ENCODE assay signal across 8 cellular contexts in the genomic region with DNA sequence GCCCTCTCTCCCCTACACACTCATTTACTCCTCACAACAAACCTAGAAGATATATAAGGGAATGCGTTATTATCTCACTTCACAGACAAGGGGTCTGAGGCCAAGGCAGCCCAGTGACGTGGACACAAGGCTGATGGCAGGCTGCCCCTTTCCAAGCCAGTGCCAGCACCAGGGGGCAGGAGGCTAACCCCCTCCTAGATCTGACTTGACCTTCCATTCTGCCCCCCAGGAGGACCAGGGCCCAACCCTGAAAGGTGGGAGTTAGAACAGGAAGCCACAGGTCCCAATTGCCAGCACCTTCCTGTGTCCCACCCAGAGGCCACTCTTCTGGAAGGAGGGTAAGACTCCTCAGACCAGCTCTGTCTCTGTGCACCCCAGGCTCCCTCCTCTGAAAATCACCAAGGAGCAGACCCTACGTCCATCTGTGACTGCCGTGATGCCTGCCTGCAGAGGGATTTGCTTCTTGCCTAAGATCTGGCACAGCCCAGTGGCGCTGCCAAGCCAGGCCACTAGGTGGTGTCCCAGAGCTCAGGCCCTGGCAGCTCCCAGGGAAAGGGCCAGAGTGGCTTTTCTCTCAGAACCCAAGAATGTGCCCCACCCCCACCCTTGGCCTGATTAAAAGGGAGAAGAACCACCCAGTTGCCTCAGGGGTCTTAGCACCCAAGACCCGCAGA. TPM values are rescaled to one million over a fixed set of nuclear protein-coding genes. Genes with fewer than 3 reads are reported as not detected.
A peak's percentile ranks its signal among the peaks of the same experiment; 100 is the strongest.
DNase-seq lines count a peak whose midpoint lies in the region; ATAC-seq, FAIRE-seq and TF ChIP-seq lines count a peak whose summit lies in the region.

No MANE protein-coding gene starts in this region.

- H3K27me3 ChIP-seq in GM12878 (replicated peaks in 1 of 2; ENCODE audit: control insufficient read depth in 2 of 2, insufficient read depth in 2 of 2, low read length in 1 of 2) = no peaks in the 10 kb centered on the region
- no peaks in the 10 kb centered on the region for H3K27me3 ChIP-seq in sigmoid colon

- no peaks in the 10 kb centered on the region; the same call in 1 of the 2 replicates for H4K20me1 ChIP-seq in GM12878 (ENCODE audit: control insufficient read depth, insufficient read depth)

- 32% methylated on average over 6 of the region's 6 CpGs for WGBS in GM12878 (ENCODE audit: insufficient coverage, insufficient replicate concordance, low lambda C conversion rate, missing lambda C conversion rate)
- 32 to 59% methylated on average over 6 of the region's 6 CpGs for WGBS in sigmoid colon, 2 donors

- TF ChIP-seq EP300 in GM12878 (IDR thresholded peaks at IDR 0.05; ENCODE audit: borderline replicate concordance in 1 of 2, control insufficient read depth in 1 of 2, low read depth in 2 of 2, low read length in 2 of 2) (no peak), sigmoid colon (IDR thresholded peaks at IDR 0.05) (no peak)

- H3K4me2 ChIP-seq in GM12878 (ENCODE audit: control insufficient read depth, insufficient read depth) = no peak overlapping the region

- SMC1A ChIA-PET in GM12878 (lab: Charles Lee; ENCODE audit: uncharacterized antibody, unreplicated experiment) = interaction anchor here (0.6 to 7.8 kb wide), 14 partner anchors 12 to 222 kb away, joined by 3 to 111 read pairs (median 4); no protein-coding TSS in a partner anchor

- ATAC-seq in GM12878 = peak; percentile 91
- no peak for ATAC-seq in GM21447 (IDR thresholded peaks at IDR 0.05; ENCODE audit: unreplicated experiment)

- in situ Hi-C loops in GM12878 (cut with MboI) = loop anchor here (10.0 kb wide), 1 partner anchor 103 kb away; no protein-coding TSS in a partner anchor

- H3K36me3 ChIP-seq in GM12878 (ENCODE audit: control insufficient read depth in 2 of 2, insufficient read depth in 2 of 2, low read length in 1 of 2) (no peaks in the 10 kb centered on the region), sigmoid colon (no peaks in the 10 kb centered on the region)

- H3K27ac ChIP-seq in GM12878 (ENCODE audit: control insufficient read depth, insufficient read depth) (no peak overlapping the region), sigmoid colon (peak overlapping the region; percentile 97 to 100 (median 98))

- H3K4me1 ChIP-seq in GM12878 (ENCODE audit: control insufficient read depth, insufficient read depth, low read length) = peaks cover 19% of the 10 kb centered on the region
- H3K4me1 ChIP-seq in sigmoid colon = peaks cover 0 to 98% (median 91%) of the 10 kb centered on the region in 4 donors

- POLR2A ChIA-PET in GM12878 (lab: Charles Lee) = interaction anchor here (1.7 kb wide), 1 partner anchor 105 kb away, joined by 7 read pairs; no protein-coding TSS in a partner anchor

- H3K4me3 ChIP-seq in GM12878 (no peak overlapping the region), sigmoid colon (no peak overlapping the region)

- DNase-seq in SIG-M5 treated with dmso at 0.1 percent for 504 hours (lab: John Stamatoyannopoulos, UW; ENCODE audit: unreplicated experiment) = peak; percentile 75
- no peak for DNase-seq in SIG-M5 (lab: John Stamatoyannopoulos, UW)
- peak; percentile 72 for DNase-seq in NCI-H146 (lab: John Stamatoyannopoulos, UW)
- DNase-seq in UCSD-AML1 (lab: John Stamatoyannopoulos, UW; ENCODE audit: unreplicated experiment) = peak; percentile 86
- no peak for DNase-seq in GM12878 (ENCODE audit: low read depth, low spot score)
- DNase-seq in hypothalamus (lab: John Stamatoyannopoulos, UW) = peak in 47 of 51 donors; percentile 18 to 87 (median 75)
- peak; percentile 95 for DNase-seq in sigmoid colon

- FAIRE-seq in GM12878 (lab: Jason Lieb, UNC) = peak; percentile 97

- no TSS peak for BruUV-seq in GM12878 (replicated peaks; lab: Mats Ljungman, UMichigan)

- H3K9me3 ChIP-seq in GM12878 (replicated peaks; ENCODE audit: control insufficient read depth, insufficient read depth, low read length) (no peaks in the 10 kb centered on the region), sigmoid colon (no peaks in the 10 kb centered on the region)

- no peak overlapping the region for H2AFZ ChIP-seq in GM12878 (ENCODE audit: control insufficient read depth, low read depth, low read length)

- TF ChIP-seq CTCF in GM12878 (IDR thresholded peaks at IDR 0.05 in 2 of 3, conservative IDR thresholded peaks at IDR 0.05 in 1 of 3; ENCODE audit: control insufficient read depth in 2 of 3, extremely low read depth in 1 of 3, insufficient read depth in 1 of 3, low read depth in 3 of 3, low read length in 3 of 3) (peak; percentile 91 to 99 (median 99)), sigmoid colon (IDR thresholded peaks at IDR 0.05) (peak; percentile 98 to 99 (median 98))

- CTCF ChIA-PET in GM12878 (lab: Yijun Ruan, JAX) = interaction anchor here (0.9 to 9.4 kb wide), 26 partner anchors 9 to 281 kb away, joined by 3 to 92 read pairs (median 6); no protein-coding TSS in a partner anchor

- TF ChIP-seq RAD21 in GM12878 (IDR thresholded peaks at IDR 0.05; ENCODE audit: insufficient read depth, low read depth, low read length) = peak; percentile 88

- H3K79me2 ChIP-seq in GM12878 (ENCODE audit: control insufficient read depth, insufficient read depth, low read length) = no peaks in the 10 kb centered on the region

- RAD21 ChIA-PET in GM12878 (lab: Charles Lee; ENCODE audit: unreplicated experiment) = interaction anchor here (0.6 to 2.5 kb wide), 19 partner anchors 8 to 107 kb away, joined by 3 to 25 read pairs (median 5); partner anchors contain the start of gene CUEDC1

- intact Hi-C loops in GM12878 (cut with micrococcal nuclease; ENCODE audit: unreplicated experiment) (loop anchor here (2.0 to 5.0 kb wide), 2 partner anchors 35 to 103 kb away; no protein-coding TSS in a partner anchor), sigmoid colon (cut with DNase I) (loop anchor here (2.0 kb wide), 3 partner anchors 49 to 95 kb away; partner anchors contain the start of gene CUEDC1)

- H3K9ac ChIP-seq in GM12878 (ENCODE audit: control insufficient read depth, insufficient read depth, low read length) = no peak overlapping the region

- TF ChIP-seq POLR2A in GM12878 (IDR thresholded peaks at IDR 0.05; ENCODE audit: low read depth, low read length) (no peak), sigmoid colon (IDR thresholded peaks at IDR 0.05) (no peak)

TF ChIP-seq in GM12878, 131 proteins besides CTCF, POLR2A, EP300 and RAD21 (continues in another document):
- no peak for TF ChIP-seq E2F4 (IDR thresholded peaks at IDR 0.05; ENCODE audit: low read depth, low read length)

RNA-seq across cellular contexts. Expression of gene MRPS23, which starts 42.4 kb away (rescaled TPM):
- 29.8 and 30.2 TPM in 2 replicates for total RNA-seq in GM12878 (2013; cell fraction: nucleolus; rRNA removed)
- total RNA-seq in GM12878 (2014; rRNA removed) (52.0 and 65.3 TPM in 2 replicates), GM12878 (2014; rRNA removed; fragmentation: Illumina TruSeq; extraction: Trizol) (74.9 and 87.0 TPM in 2 replicates), GM12878 (2021) (69.0 and 76.8 TPM in 2 replicates), sigmoid colon (10 to 100 TPM in 3 of 4 donors, 1 to 10 TPM in 1; 9.5 to 15.1 (median 13.3) TPM)
- 41.5 TPM for polyA plus RNA-seq in GM12878 (2011; ENCODE audit: low read depth)
- polyA plus RNA-seq in GM12878 (2011; rRNA removed) (76.8 and 84.7 TPM in 2 replicates), GM12878 (2014; fragmentation: Illumina TruSeq; extraction: Trizol) (51.8 and 75.0 TPM in 2 replicates), GM12878 (2014; fragmentation: Nextera tagmentation; extraction: Ambion mirVana) (100 to 1,000 TPM; 186 to 237 TPM), GM12878 (2014; rRNA removed) (88.9 and 95.3 TPM in 2 replicates), GM12878 (2016; fragmentation: Nextera tagmentation; extraction: Ambion mirVana) (100 to 1,000 TPM; 116 to 120 TPM), sigmoid colon (10 to 100 TPM; 16.6 to 43.9 (median 17.4) TPM)
- 40.3 and 58.5 TPM in 2 replicates for polyA plus RNA-seq in GM12878 (2011; cell fraction: cytosol; rRNA removed)
- polyA plus RNA-seq in GM12878 (2011; cell fraction: nucleus; rRNA removed) = 32.9 and 47.2 TPM in 2 replicates
- 41.4 and 49.7 TPM in 2 replicates for polyA plus RNA-seq in GM12878 (2012)
- polyA minus RNA-seq in GM12878 (2011; rRNA and poly(A)+ RNA removed) = 18.6 and 25.4 TPM in 2 replicates
- polyA minus RNA-seq in GM12878 (2011; cell fraction: cytosol; rRNA and poly(A)+ RNA removed) = 5.7 and 8.6 TPM in 2 replicates
- polyA minus RNA-seq in GM12878 (2011; cell fraction: nucleus; rRNA and poly(A)+ RNA removed) = 13.5 and 23.5 TPM in 2 replicates

Comparison
In these comparisons a context has a peak if more than half of its experiments do, and no peak if none do; other contexts are left out.
1. DNase-seq: peak in SIG-M5 treated with dmso at 0.1 percent for 504 hours (single experiment), NCI-H146 (single experiment), UCSD-AML1 (single experiment), hypothalamus (47 of 51) and sigmoid colon (single experiment); none in SIG-M5 (single experiment) and GM12878 (single experiment).